Comparison of ENCODE assay signal across 10 cellular contexts in the genomic region with DNA sequence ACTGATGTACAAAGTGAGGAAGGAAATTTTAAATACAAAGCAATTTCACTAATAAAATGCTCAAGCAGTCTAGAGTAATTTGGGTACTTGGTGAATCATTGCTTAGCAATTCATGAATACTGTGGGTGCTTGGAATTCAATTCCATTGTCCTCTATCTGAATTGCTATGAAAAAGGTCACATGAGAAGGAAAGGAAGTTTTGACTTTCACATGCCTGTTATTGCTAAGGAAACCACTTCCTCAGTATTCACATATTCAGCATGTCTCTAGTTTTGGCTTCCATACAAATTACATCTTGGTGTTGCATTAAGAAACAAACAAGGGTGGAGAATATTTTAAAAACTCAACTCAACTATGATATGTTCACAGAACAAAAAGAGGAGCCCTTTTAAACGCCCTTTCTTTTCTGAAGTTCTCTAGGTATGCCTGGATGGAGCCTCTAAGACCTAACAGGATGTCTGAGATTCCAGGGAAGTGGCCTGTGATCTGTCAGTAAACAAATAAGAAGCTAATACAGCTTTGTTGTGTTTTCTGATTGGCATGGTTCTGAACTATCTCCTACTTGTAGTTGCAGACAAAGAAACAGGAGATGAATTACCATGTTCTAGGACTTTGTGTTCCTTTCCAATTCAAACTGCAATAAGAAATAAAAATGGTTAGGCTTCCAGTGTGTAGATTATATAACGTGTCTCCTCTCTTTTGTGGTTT.
DNase-seq lines count a peak whose midpoint lies in the region; ATAC-seq, FAIRE-seq and TF ChIP-seq lines count a peak whose summit lies in the region.
"Had no signal": no experiment of that assay in that cellular context is flagged by ENCODE, and none has a peak within 500 bp of the region (broad histone marks: within the 10 kb centered on the region; RNA-seq: fewer than 3 reads in every experiment).

No MANE protein-coding gene starts in this region.

- no peak for FAIRE-seq in GM12892 (lab: Jason Lieb, UNC)

- no peak overlapping the region for H3K27ac Mint-ChIP-seq in activated CD4-positive, alpha-beta T cell treated with anti-CD3 and anti-CD28 coated beads, Interleukin-2, amount 10 ng/mL, durations not matched to agents 24 days and 14 days
- H3K27ac Mint-ChIP-seq: B cell, T-cell had no signal

- H3K27ac ChIP-seq in coronary artery (peak overlapping the region; percentile 53 to 64), right lobe of liver (peak overlapping the region in 1 of 3 donors; percentile 11), uterus (peak overlapping the region; percentile 38 to 72)

- H3K4me1 ChIP-seq in right lobe of liver = no peaks in the 10 kb centered on the region
- H3K4me1 ChIP-seq in uterus = peaks cover 0 to under 1% of the 10 kb centered on the region in 2 donors

- peak; percentile 13 for DNase-seq in activated CD4-positive, alpha-beta T cell treated with anti-CD3 and anti-CD28 coated beads, Interleukin-2, amount 10 ng/mL, durations not matched to agents 24 days and 14 days
- DNase-seq in activated CD4-positive, alpha-beta T cell treated with anti-CD3 and anti-CD28 coated beads, Interleukin-2, amount 50 U/mL, for 48 hours = no peak
- DNase-seq in coronary artery (ENCODE audit: low spot score) = no peak
- no peak for DNase-seq in right lobe of liver
- DNase-seq in uterus = no peak
- DNase-seq in GM12892 (ENCODE audit: insufficient read length) = no peak
- DNase-seq in activated CD8-positive, alpha-beta memory T cell treated with anti-CD3 and anti-CD28 coated beads, Interleukin-2, amount 50 U/mL, for 48 hours = no peak
- DNase-seq in NCI-H446 treated with DMSO at 0.1 percent for 48 hours (lab: John Stamatoyannopoulos, UW) = no peak
- DNase-seq: T-cell had no signal

- no peaks in the 10 kb centered on the region for H3K9me3 Mint-ChIP-seq in activated CD4-positive, alpha-beta T cell treated with anti-CD3 and anti-CD28 coated beads, Interleukin-2, amount 10 ng/mL, durations not matched to agents 24 days and 14 days
- H3K9me3 Mint-ChIP-seq: T-cell had no signal

- H3K27me3 Mint-ChIP-seq in activated CD4-positive, alpha-beta T cell treated with anti-CD3 and anti-CD28 coated beads, Interleukin-2, amount 10 ng/mL, durations not matched to agents 24 days and 14 days = peaks cover 2% of the 10 kb centered on the region

- intact Hi-C loops in activated CD4-positive, alpha-beta T cell treated with anti-CD3 and anti-CD28 coated beads, Interleukin-2, amount 10 ng/mL, durations not matched to agents 24 days and 14 days (cut with micrococcal nuclease) = no loop called here
- intact Hi-C loops in right lobe of liver (cut with DNase I) = no loop called here
- intact Hi-C loops in uterus (cut with DNase I; ENCODE audit: low total_unique reads) = no loop called here

- no peaks in the 10 kb centered on the region for H3K9me3 ChIP-seq in right lobe of liver
- H3K9me3 ChIP-seq in uterus = no peaks in the 10 kb centered on the region

- TF ChIP-seq CTCF in coronary artery (IDR thresholded peaks at IDR 0.05) = no peak
- TF ChIP-seq CTCF in right lobe of liver (IDR thresholded peaks at IDR 0.05) = no peak
- TF ChIP-seq CTCF in uterus (IDR thresholded peaks at IDR 0.05) = no peak

- H3K36me3 Mint-ChIP-seq in activated CD4-positive, alpha-beta T cell treated with anti-CD3 and anti-CD28 coated beads, Interleukin-2, amount 10 ng/mL, durations not matched to agents 24 days and 14 days (ENCODE audit: low read depth) = no peaks in the 10 kb centered on the region
- H3K36me3 Mint-ChIP-seq: T-cell had no signal

- peaks cover 3% of the 10 kb centered on the region for H3K4me1 Mint-ChIP-seq in activated CD4-positive, alpha-beta T cell treated with anti-CD3 and anti-CD28 coated beads, Interleukin-2, amount 10 ng/mL, durations not matched to agents 24 days and 14 days
- H3K4me1 Mint-ChIP-seq: B cell, T-cell had no signal

- no peak overlapping the region for H3K4me3 Mint-ChIP-seq in activated CD4-positive, alpha-beta T cell treated with anti-CD3 and anti-CD28 coated beads, Interleukin-2, amount 10 ng/mL, durations not matched to agents 24 days and 14 days
- H3K4me3 Mint-ChIP-seq: B cell, T-cell had no signal

- H3K36me3 ChIP-seq in right lobe of liver (no peaks in the 10 kb centered on the region), uterus (no peaks in the 10 kb centered on the region)

- no peaks in the 10 kb centered on the region for H3K27me3 ChIP-seq in right lobe of liver
- H3K27me3 ChIP-seq in uterus = no peaks in the 10 kb centered on the region

- no peak overlapping the region for H3K4me3 ChIP-seq in coronary artery
- no peak overlapping the region for H3K4me3 ChIP-seq in right lobe of liver
- H3K4me3 ChIP-seq in uterus = no peak overlapping the region

- TF ChIP-seq POLR2A in right lobe of liver (IDR thresholded peaks at IDR 0.05) = no peak
- TF ChIP-seq POLR2A in uterus (IDR thresholded peaks at IDR 0.05) = no peak
- no peak for TF ChIP-seq POLR2A in GM12892 (IDR thresholded peaks at IDR 0.05; ENCODE audit: low read depth, low read length)

- peak; percentile 68 to 81 (median 72) for ATAC-seq in right lobe of liver
- ATAC-seq: T-cell had no signal

- 20% methylated on average over 2 of the region's 2 CpGs for WGBS in right lobe of liver (ENCODE audit: insufficient coverage, low coverage, low lambda C conversion rate, missing lambda C conversion rate)
